ENCODE assay signal across 1 cellular context in the genomic region with DNA sequence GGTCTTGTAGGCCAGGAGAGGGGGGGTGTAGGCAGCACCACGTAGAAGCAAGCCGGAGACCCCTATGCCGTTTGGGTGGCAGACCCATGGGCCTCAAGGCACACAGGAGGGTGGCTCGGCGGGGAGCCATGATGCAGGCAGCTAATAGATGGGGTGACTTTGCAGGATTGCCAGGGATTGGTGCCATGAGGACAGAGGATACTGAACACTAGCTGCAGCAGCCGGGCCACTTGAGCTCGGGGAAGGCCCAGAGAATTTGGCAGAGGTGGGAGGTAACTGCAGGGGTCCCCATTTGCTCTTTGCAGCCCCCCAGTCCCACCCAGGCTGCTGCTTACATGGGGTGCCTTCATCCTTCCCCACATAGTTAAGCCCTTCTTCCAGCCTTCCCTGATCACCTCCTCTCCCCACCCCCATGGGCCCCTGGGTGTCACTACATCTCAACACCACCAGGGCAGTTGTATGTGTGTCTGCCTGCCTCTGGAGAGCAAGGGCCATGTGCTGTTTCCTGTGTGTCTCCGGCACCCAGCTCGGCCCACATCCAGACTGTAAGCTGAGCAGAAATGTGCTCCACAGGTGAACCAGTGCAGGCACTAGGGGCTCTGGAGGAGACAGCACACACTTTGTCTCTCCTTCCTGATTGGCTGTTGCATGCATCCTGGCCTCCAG.
A peak's percentile ranks its signal among the peaks of the same experiment; 100 is the strongest.
TF ChIP-seq lines count a peak whose summit lies in the region.

No MANE protein-coding gene starts in this region.

TF ChIP-seq in HepG2, 621 proteins besides CTCF, POLR2A, EP300 and RAD21 (continued from another document and continues in another):
- TF ChIP-seq HMGXB4 (CRISPR knock-in tag; IDR thresholded peaks at IDR 0.05; ENCODE audit: borderline replicate concordance in 1 of 2, low read depth in 1 of 2) (0 out of 4 replicates have a peak, but pooled peaks of 1 of the 2 experiments have one; percentile 36), RXRA (CRISPR knock-in tag; IDR thresholded peaks at IDR 0.05) (0 out of 2 replicates have a peak, but pooled peaks have one; percentile 12), MYC (CRISPR knock-in tag; IDR thresholded peaks at IDR 0.05; ENCODE audit: borderline replicate concordance) (peak; percentile 71; the same call in 1 of the 2 replicates), GMEB2 (CRISPR knock-in tag; IDR thresholded peaks at IDR 0.05; ENCODE audit: low read depth) (no peak), ZFX (CRISPR knock-in tag; IDR thresholded peaks at IDR 0.05; ENCODE audit: low read depth) (peak; percentile 46; the same call in 1 of the 2 replicates), KMT2A (CRISPR knock-in tag; IDR thresholded peaks at IDR 0.05) (no peak), ZBTB37 (CRISPR knock-in tag; IDR thresholded peaks at IDR 0.05) (peak; percentile 70; the same call in 1 of the 2 replicates), NFYB (CRISPR knock-in tag; IDR thresholded peaks at IDR 0.05) (0 out of 2 replicates have a peak, but pooled peaks have one; percentile 25), SP4 (CRISPR knock-in tag; IDR thresholded peaks at IDR 0.05) (0 out of 2 replicates have a peak, but pooled peaks have one; percentile 47), SAP130 (CRISPR knock-in tag; IDR thresholded peaks at IDR 0.05; ENCODE audit: low read depth) (peak; percentile 72), MAX (IDR thresholded peaks at IDR 0.05) (peak; percentile 65), GATAD2A (CRISPR knock-in tag; IDR thresholded peaks at IDR 0.05) (no peak), ZNF12 (CRISPR knock-in tag; IDR thresholded peaks at IDR 0.05) (peak; percentile 62), ZNF292 (CRISPR knock-in tag; IDR thresholded peaks at IDR 0.05; ENCODE audit: borderline replicate concordance, low read depth) (peak; percentile 46; the same call in 1 of the 2 replicates), AKAP8 (CRISPR knock-in tag; IDR thresholded peaks at IDR 0.05) (0 out of 2 replicates have a peak, but pooled peaks have one; percentile 28), GPBP1L1 (CRISPR knock-in tag; IDR thresholded peaks at IDR 0.05) (no peak), RBM22 (optimal IDR thresholded peaks at IDR 0.05; ENCODE audit: low read length) (peak; percentile 21), TARDBP (CRISPR knock-in tag; IDR thresholded peaks at IDR 0.05) (0 out of 2 replicates have a peak, but pooled peaks have one; percentile 48), STAG1 (CRISPR knock-in tag; IDR thresholded peaks at IDR 0.05) (peak; percentile 22; the same call in 1 of the 2 replicates), HOXA3 (CRISPR knock-in tag; IDR thresholded peaks at IDR 0.05) (peak; percentile 17; the same call in 1 of the 2 replicates), MATR3 (CRISPR knock-in tag; IDR thresholded peaks at IDR 0.05) (no peak), ZMYM3 (CRISPR knock-in tag; IDR thresholded peaks at IDR 0.05) (0 out of 2 replicates have a peak, but pooled peaks have one; percentile 18), RXRB (CRISPR knock-in tag; IDR thresholded peaks at IDR 0.05; ENCODE audit: borderline replicate concordance) (peak; percentile 17; the same call in 1 of the 2 replicates)
- TF ChIP-seq, protein P1, sequence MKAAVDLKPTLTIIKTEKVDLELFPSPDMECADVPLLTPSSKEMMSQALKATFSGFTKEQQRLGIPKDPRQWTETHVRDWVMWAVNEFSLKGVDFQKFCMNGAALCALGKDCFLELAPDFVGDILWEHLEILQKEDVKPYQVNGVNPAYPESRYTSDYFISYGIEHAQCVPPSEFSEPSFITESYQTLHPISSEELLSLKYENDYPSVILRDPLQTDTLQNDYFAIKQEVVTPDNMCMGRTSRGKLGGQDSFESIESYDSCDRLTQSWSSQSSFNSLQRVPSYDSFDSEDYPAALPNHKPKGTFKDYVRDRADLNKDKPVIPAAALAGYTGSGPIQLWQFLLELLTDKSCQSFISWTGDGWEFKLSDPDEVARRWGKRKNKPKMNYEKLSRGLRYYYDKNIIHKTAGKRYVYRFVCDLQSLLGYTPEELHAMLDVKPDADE (CRISPR knock-in tag; IDR thresholded peaks at IDR 0.05), result no peak
- TF ChIP-seq, protein P2, sequence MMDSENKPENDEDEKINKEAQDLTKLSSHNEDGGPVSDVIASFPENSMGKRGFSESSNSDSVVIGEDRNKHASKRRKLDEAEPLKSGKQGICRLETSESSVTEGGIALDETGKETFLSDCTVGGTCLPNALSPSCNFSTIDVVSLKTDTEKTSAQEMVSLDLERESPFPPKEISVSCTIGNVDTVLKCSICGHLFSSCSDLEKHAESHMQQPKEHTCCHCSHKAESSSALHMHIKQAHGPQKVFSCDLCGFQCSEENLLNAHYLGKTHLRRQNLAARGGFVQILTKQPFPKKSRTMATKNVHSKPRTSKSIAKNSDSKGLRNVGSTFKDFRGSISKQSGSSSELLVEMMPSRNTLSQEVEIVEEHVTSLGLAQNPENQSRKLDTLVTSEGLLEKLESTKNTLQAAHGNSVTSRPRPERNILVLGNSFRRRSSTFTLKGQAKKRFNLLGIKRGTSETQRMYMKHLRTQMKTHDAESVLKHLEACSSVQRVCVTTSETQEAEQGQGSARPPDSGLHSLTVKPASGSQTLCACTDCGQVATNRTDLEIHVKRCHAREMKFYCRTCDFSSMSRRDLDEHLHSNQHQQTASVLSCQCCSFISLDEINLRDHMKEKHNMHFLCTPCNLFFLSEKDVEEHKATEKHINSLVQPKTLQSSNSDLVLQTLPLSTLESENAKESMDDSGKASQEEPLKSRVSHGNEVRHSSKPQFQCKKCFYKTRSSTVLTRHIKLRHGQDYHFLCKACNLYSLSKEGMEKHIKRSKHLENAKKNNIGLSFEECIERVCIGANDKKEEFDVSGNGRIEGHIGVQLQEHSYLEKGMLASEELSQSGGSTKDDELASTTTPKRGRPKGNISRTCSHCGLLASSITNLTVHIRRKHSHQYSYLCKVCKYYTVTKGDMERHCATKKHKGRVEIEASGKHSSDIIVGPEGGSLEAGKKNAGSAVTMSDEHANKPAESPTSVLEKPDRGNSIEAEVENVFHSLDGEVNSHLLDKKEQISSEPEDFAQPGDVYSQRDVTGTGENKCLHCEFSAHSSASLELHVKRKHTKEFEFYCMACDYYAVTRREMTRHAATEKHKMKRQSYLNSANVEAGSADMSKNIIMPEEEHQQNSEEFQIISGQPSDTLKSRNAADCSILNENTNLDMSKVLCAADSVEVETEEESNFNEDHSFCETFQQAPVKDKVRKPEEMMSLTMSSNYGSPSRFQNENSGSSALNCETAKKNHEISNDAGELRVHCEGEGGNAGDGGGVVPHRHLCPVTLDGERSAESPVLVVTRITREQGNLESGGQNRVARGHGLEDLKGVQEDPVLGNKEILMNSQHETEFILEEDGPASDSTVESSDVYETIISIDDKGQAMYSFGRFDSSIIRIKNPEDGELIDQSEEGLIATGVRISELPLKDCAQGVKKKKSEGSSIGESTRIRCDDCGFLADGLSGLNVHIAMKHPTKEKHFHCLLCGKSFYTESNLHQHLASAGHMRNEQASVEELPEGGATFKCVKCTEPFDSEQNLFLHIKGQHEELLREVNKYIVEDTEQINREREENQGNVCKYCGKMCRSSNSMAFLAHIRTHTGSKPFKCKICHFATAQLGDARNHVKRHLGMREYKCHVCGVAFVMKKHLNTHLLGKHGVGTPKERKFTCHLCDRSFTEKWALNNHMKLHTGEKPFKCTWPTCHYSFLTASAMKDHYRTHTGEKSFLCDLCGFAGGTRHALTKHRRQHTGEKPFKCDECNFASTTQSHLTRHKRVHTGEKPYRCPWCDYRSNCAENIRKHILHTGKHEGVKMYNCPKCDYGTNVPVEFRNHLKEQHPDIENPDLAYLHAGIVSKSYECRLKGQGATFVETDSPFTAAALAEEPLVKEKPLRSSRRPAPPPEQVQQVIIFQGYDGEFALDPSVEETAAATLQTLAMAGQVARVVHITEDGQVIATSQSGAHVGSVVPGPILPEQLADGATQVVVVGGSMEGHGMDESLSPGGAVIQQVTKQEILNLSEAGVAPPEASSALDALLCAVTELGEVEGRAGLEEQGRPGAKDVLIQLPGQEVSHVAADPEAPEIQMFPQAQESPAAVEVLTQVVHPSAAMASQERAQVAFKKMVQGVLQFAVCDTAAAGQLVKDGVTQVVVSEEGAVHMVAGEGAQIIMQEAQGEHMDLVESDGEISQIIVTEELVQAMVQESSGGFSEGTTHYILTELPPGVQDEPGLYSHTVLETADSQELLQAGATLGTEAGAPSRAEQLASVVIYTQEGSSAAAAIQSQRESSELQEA (CRISPR knock-in tag; IDR thresholded peaks at IDR 0.05; ENCODE audit: not compliant biosample characterization), result no peak
- TF ChIP-seq, protein P3, sequence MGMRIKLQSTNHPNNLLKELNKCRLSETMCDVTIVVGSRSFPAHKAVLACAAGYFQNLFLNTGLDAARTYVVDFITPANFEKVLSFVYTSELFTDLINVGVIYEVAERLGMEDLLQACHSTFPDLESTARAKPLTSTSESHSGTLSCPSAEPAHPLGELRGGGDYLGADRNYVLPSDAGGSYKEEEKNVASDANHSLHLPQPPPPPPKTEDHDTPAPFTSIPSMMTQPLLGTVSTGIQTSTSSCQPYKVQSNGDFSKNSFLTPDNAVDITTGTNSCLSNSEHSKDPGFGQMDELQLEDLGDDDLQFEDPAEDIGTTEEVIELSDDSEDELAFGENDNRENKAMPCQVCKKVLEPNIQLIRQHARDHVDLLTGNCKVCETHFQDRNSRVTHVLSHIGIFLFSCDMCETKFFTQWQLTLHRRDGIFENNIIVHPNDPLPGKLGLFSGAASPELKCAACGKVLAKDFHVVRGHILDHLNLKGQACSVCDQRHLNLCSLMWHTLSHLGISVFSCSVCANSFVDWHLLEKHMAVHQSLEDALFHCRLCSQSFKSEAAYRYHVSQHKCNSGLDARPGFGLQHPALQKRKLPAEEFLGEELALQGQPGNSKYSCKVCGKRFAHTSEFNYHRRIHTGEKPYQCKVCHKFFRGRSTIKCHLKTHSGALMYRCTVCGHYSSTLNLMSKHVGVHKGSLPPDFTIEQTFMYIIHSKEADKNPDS (CRISPR knock-in tag; IDR thresholded peaks at IDR 0.05), result no peak
- TF ChIP-seq, protein P4, sequence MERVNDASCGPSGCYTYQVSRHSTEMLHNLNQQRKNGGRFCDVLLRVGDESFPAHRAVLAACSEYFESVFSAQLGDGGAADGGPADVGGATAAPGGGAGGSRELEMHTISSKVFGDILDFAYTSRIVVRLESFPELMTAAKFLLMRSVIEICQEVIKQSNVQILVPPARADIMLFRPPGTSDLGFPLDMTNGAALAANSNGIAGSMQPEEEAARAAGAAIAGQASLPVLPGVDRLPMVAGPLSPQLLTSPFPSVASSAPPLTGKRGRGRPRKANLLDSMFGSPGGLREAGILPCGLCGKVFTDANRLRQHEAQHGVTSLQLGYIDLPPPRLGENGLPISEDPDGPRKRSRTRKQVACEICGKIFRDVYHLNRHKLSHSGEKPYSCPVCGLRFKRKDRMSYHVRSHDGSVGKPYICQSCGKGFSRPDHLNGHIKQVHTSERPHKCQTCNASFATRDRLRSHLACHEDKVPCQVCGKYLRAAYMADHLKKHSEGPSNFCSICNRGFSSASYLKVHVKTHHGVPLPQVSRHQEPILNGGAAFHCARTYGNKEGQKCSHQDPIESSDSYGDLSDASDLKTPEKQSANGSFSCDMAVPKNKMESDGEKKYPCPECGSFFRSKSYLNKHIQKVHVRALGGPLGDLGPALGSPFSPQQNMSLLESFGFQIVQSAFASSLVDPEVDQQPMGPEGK (CRISPR knock-in tag; IDR thresholded peaks at IDR 0.05), result peak; percentile 68; the same call in 1 of the 2 replicates
